ENCODE assay signal across 2 cellular contexts in the genomic region with DNA sequence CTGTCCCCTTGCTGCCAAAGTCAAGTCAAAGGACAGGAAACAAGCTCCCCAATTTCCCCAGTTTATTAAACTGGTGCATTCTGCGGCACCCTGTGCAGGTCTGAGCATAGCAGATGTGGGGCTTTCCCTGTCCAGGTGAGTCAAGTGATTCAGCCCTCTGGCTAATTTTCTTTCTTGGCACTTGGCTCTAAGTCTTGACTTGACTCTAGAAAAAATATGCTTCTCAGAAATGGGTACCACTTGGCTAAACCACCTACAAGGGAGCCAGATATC. TPM values are rescaled to one million over a fixed set of nuclear protein-coding genes. Genes with fewer than 3 reads are reported as not detected.
"Had no signal": no experiment of that assay in that cellular context is flagged by ENCODE, and none has a peak within 500 bp of the region (broad histone marks: within the 10 kb centered on the region; RNA-seq: fewer than 3 reads in every experiment).

No MANE protein-coding gene starts in this region.

RNA-seq across cellular contexts. Expression of a gene that starts 40.0 kb away (rescaled TPM):
- total RNA-seq: activated CD8-positive, alpha-beta T cell treated with anti-CD3 and anti-CD28 coated beads, Interleukin-2, amount 10 ng/mL, durations not matched to agents 7 days and 5 days; ascending aorta had no signal
